ENCODE assay signal across 1 cellular context in the genomic region with DNA sequence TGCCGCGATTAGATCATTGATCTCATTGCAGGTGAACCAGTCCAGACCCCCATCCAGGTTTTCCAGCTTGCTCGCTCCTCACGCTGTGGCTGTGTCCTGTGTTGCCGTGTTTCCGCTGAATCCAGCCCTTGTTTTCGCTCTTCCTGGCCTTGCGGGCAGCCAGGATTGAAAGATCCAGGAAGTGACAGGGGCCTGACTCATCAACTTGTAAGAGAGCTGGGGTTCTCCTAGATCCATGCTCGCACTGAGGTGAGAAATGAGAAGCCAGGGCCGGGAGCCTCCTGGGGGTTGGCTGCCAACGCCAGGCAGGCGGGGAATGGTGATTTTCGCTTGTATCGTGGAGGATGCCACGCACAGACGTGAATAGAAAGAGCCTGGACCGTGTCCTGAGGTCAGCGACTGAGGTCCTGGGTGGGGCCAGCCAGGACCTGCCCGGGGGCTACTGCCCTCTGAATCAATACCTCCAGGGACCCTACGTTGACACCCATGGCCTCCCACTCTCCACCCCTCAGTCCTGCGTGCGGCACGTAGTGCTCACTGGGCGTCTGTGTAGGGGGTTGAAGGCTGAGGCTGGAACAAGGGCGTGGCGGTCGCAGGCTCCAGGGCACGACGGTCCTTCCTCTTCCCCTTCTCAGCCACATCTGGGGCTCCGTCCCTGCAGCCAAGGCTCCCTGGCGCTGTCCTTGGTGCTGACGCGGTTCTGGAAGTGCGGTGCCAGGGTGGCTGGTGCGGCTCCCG.
TF ChIP-seq lines count a peak whose summit lies in the region.

No MANE protein-coding gene starts in this region.

TF ChIP-seq in GM23338, 12 proteins besides CTCF, POLR2A, EP300 and RAD21 (continued from another document):
- TF ChIP-seq, protein P1, sequence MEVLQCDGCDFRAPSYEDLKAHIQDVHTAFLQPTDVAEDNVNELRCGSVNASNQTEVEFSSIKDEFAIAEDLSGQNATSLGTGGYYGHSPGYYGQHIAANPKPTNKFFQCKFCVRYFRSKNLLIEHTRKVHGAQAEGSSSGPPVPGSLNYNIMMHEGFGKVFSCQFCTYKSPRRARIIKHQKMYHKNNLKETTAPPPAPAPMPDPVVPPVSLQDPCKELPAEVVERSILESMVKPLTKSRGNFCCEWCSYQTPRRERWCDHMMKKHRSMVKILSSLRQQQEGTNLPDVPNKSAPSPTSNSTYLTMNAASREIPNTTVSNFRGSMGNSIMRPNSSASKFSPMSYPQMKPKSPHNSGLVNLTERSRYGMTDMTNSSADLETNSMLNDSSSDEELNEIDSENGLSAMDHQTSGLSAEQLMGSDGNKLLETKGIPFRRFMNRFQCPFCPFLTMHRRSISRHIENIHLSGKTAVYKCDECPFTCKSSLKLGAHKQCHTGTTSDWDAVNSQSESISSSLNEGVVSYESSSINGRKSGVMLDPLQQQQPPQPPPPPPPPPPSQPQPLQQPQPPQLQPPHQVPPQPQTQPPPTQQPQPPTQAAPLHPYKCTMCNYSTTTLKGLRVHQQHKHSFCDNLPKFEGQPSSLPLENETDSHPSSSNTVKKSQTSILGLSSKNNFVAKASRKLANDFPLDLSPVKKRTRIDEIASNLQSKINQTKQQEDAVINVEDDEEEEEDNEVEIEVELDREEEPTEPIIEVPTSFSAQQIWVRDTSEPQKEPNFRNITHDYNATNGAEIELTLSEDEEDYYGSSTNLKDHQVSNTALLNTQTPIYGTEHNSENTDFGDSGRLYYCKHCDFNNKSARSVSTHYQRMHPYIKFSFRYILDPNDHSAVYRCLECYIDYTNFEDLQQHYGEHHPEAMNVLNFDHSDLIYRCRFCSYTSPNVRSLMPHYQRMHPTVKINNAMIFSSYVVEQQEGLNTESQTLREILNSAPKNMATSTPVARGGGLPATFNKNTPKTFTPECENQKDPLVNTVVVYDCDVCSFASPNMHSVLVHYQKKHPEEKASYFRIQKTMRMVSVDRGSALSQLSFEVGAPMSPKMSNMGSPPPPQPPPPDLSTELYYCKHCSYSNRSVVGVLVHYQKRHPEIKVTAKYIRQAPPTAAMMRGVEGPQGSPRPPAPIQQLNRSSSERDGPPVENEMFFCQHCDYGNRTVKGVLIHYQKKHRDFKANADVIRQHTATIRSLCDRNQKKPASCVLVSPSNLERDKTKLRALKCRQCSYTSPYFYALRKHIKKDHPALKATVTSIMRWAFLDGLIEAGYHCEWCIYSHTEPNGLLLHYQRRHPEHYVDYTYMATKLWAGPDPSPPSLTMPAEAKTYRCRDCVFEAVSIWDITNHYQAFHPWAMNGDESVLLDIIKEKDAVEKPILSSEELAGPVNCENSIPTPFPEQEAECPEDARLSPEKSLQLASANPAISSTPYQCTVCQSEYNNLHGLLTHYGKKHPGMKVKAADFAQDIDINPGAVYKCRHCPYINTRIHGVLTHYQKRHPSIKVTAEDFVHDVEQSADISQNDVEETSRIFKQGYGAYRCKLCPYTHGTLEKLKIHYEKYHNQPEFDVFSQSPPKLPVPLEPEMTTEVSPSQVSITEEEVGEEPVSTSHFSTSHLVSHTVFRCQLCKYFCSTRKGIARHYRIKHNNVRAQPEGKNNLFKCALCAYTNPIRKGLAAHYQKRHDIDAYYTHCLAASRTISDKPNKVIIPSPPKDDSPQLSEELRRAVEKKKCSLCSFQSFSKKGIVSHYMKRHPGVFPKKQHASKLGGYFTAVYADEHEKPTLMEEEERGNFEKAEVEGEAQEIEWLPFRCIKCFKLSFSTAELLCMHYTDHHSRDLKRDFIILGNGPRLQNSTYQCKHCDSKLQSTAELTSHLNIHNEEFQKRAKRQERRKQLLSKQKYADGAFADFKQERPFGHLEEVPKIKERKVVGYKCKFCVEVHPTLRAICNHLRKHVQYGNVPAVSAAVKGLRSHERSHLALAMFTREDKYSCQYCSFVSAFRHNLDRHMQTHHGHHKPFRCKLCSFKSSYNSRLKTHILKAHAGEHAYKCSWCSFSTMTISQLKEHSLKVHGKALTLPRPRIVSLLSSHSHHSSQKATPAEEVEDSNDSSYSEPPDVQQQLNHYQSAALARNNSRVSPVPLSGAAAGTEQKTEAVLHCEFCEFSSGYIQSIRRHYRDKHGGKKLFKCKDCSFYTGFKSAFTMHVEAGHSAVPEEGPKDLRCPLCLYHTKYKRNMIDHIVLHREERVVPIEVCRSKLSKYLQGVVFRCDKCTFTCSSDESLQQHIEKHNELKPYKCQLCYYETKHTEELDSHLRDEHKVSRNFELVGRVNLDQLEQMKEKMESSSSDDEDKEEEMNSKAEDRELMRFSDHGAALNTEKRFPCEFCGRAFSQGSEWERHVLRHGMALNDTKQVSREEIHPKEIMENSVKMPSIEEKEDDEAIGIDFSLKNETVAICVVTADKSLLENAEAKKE (CRISPR knock-in tag; IDR thresholded peaks at IDR 0.05): no peak
- TF ChIP-seq ZNF114 (CRISPR knock-in tag; IDR thresholded peaks at IDR 0.05) (no peak), ZNF331 (CRISPR knock-in tag; IDR thresholded peaks at IDR 0.05; ENCODE audit: low read depth) (no peak), STAT1 (IDR thresholded peaks at IDR 0.05; ENCODE audit: unreplicated experiment) (no peak), JUNB (IDR thresholded peaks at IDR 0.05; ENCODE audit: unreplicated experiment) (no peak), NANOG (IDR thresholded peaks at IDR 0.05; ENCODE audit: borderline replicate concordance) (no peak), EZH2phosphoT487 (IDR thresholded peaks at IDR 0.05; ENCODE audit: unreplicated experiment) (no peak)
